ENCODE assay signal across 23 cellular contexts in genomic region chr12:110807640-110808039, GRCh38. TPM values are rescaled to one million over a fixed set of nuclear protein-coding genes. Genes with fewer than 3 reads are reported as not detected.
"Had no signal": no experiment of that assay in that cellular context is flagged by ENCODE, and none has a peak within 500 bp of the region (broad histone marks: within the 10 kb centered on the region; RNA-seq: fewer than 3 reads in every experiment).

No MANE protein-coding gene starts in this region.

- H3K4me1 ChIP-seq: adrenal gland, left ventricle myocardium inferior, sigmoid colon, upper lobe of left lung had no signal

- H3K36me3 ChIP-seq: adrenal gland, left ventricle myocardium inferior, ovary, sigmoid colon, spleen, thoracic aorta, upper lobe of left lung had no signal

- H3K4me3 ChIP-seq: adrenal gland, left ventricle myocardium inferior, ovary, sigmoid colon, spleen, thoracic aorta, upper lobe of left lung had no signal

- H3K27me3 ChIP-seq: adrenal gland, ovary, spleen, upper lobe of left lung had no signal

- DNase-seq: activated CD4-positive, alpha-beta T cell treated with anti-CD3 and anti-CD28 coated beads for 1 hour; activated CD8-positive, alpha-beta memory T cell treated with anti-CD3 and anti-CD28 coated beads for 24 hours; activated CD8-positive, alpha-beta memory T cell treated with anti-CD3 and anti-CD28 coated beads, Interleukin-2, amount 50 U/mL, for 48 hours; activated effector memory CD4-positive, alpha-beta T cell treated with Interleukin-2 at 50 U/mL for 16 hours; activated T-cell treated with anti-CD3 and anti-CD28 coated beads, Interleukin-2, amount 50 U/mL, for 48 hours; adrenal gland; effector CD8-positive, alpha-beta T cell; foreskin fibroblast; kidney glomerular epithelial cell; left ventricle myocardium inferior; naive B cell; ovary; sigmoid colon; spleen; stimulated activated CD4-positive, alpha-beta T cell treated with anti-CD3 and anti-CD28 coated beads, Interleukin-4, amount 100 ng/mL, for 4 hours; upper lobe of left lung had no signal

- ATAC-seq: stimulated activated memory B cell treated with anti-CD40 and anti-IgM and Interleukin-4, amounts not matched to agents 10 μg/mL and 1 μg/mL and 100 μg/mL, for 72 hours had no signal

- H3K27ac ChIP-seq: adrenal gland, left ventricle myocardium inferior, ovary, sigmoid colon, spleen, thoracic aorta, upper lobe of left lung had no signal

- H3K9me3 ChIP-seq: adrenal gland, ovary had no signal

RNA-seq across cellular contexts. Expression of gene CCDC63, which starts 39.1 kb away (rescaled TPM):
- total RNA-seq: adrenal gland, chondrocyte, endothelial cell of umbilical vein, left ventricle myocardium inferior, mononuclear cell, neural crest cell, ovary, pulmonary artery endothelial cell, sigmoid colon, spleen, thoracic aorta, upper lobe of left lung had no signal
- polyA plus RNA-seq: adrenal gland, endothelial cell of umbilical vein, ovary, sigmoid colon, spleen had no signal
